In the genomic region with DNA sequence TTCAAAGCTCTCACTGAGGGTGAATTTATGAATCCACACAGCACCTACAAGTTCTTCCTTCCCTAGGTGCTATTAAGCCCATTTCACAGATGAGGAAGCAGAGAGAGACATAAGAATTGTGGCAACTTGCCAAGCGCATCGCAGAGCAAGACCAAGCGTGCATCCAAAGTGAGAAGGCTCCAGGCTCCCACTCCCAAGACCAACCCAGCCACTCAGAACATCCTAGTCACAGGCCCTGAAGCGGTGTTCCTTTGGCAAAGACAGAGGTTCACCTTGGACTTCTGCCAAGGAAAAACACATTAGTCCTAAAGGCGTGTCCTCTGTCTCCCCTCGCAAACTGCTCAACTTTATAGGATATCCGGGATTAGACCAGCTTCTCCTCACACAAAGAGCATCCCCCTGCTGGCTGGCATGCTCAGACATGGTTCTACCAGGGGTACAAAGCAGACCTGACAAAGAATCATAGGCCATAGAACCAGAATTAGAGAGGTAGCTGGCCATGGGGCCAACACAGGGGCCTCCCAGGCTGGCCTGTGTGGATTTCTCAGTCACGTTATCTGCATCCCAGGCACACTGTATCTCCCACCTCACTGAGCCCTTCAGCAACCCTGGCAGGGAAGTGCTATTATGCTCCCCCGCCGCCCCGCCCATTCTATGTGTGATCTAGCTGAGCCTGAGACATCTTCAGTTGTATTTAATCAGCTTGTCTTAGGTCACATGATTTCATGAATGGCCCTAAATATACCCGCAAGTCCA, we compare ENCODE assay signal across 8 cellular contexts.
A peak's percentile ranks its signal among the peaks of the same experiment; 100 is the strongest.
DNase-seq lines count a peak whose midpoint lies in the region; ATAC-seq and TF ChIP-seq lines count a peak whose summit lies in the region.

No MANE protein-coding gene starts in this region.

- DNase-seq in activated T-cell treated with anti-CD3 and anti-CD28 coated beads, Interleukin-2, amount 50 U/mL, for 24 hours: no peak
- DNase-seq in activated T-cell treated with anti-CD3 and anti-CD28 coated beads, Interleukin-2, amount 50 U/mL, for 48 hours: no peak
- peak; percentile 92 for DNase-seq in RWPE2 (ENCODE audit: low spot score)
- no peak for DNase-seq in esophagus squamous epithelium (lab: John Stamatoyannopoulos, UW)
- no peak for DNase-seq in SKM-1 (lab: John Stamatoyannopoulos, UW; ENCODE audit: unreplicated experiment)
- no peak for DNase-seq in activated CD4-positive, alpha-beta T cell treated with anti-CD3 and anti-CD28 coated beads for 48 hours

- no peaks in the 10 kb centered on the region for H3K27me3 Mint-ChIP-seq in activated T-cell treated with anti-CD3 and anti-CD28 coated beads, Interleukin-2, amount 50 U/mL, for 24 hours

- intact Hi-C loops in esophagus squamous epithelium (cut with DNase I): no loop called here

- no peaks in the 10 kb centered on the region for H3K9me3 ChIP-seq in RWPE2 (ENCODE audit: severe bottlenecking)
- H3K9me3 ChIP-seq in esophagus squamous epithelium: no peaks in the 10 kb centered on the region
- no peaks in the 10 kb centered on the region for H3K9me3 ChIP-seq in thymus (ENCODE audit: control insufficient read depth)

- H3K4me3 Mint-ChIP-seq in activated T-cell treated with anti-CD3 and anti-CD28 coated beads, Interleukin-2, amount 50 U/mL, for 24 hours: no peak overlapping the region

- no peak for TF ChIP-seq POLR2A in esophagus squamous epithelium (IDR thresholded peaks at IDR 0.05)

- peak; percentile 94 for ATAC-seq in RWPE2 (ENCODE audit: low read depth)
- no peak for ATAC-seq in GM18858 (IDR thresholded peaks at IDR 0.05; ENCODE audit: unreplicated experiment)

- 34 to 71% methylated on average over 5 to 12 of the region's 12 CpGs for WGBS in esophagus squamous epithelium, 2 donors
- 94% methylated on average over 12 of the region's 12 CpGs for WGBS in thymus

- TF ChIP-seq CTCF in RWPE2 (IDR thresholded peaks at IDR 0.05; ENCODE audit: poor library complexity, severe bottlenecking) (peak; percentile 64), esophagus squamous epithelium (IDR thresholded peaks at IDR 0.05) (peak in 4 of 6 experiments; percentile 18 to 60 (median 36))

- peak overlapping the region; percentile 95 for H3K27ac Mint-ChIP-seq in activated T-cell treated with anti-CD3 and anti-CD28 coated beads, Interleukin-2, amount 50 U/mL, for 24 hours

- H3K27me3 ChIP-seq in RWPE2 (ENCODE audit: insufficient read depth, poor library complexity, severe bottlenecking) (no peaks in the 10 kb centered on the region), esophagus squamous epithelium (no peaks in the 10 kb centered on the region), thymus (ENCODE audit: control insufficient read depth, insufficient read depth) (no peaks in the 10 kb centered on the region)

- H3K4me3 ChIP-seq in RWPE2 (ENCODE audit: severe bottlenecking) (no peak overlapping the region), esophagus squamous epithelium (no peak overlapping the region), thymus (ENCODE audit: low read length) (no peak overlapping the region)

- H3K4me1 Mint-ChIP-seq in activated T-cell treated with anti-CD3 and anti-CD28 coated beads, Interleukin-2, amount 50 U/mL, for 24 hours (ENCODE audit: low read depth): peaks cover 90% of the 10 kb centered on the region

- peak overlapping the region; percentile 73 for H3K27ac ChIP-seq in RWPE2 (ENCODE audit: poor library complexity, severe bottlenecking)
- H3K27ac ChIP-seq in esophagus squamous epithelium: peak overlapping the region; percentile 49 to 68 (median 64)
- peak overlapping the region; percentile 61 for H3K27ac ChIP-seq in thymus (ENCODE audit: low read depth)

- no peaks in the 10 kb centered on the region for H3K9me3 Mint-ChIP-seq in activated T-cell treated with anti-CD3 and anti-CD28 coated beads, Interleukin-2, amount 50 U/mL, for 24 hours

- peaks cover 38% of the 10 kb centered on the region for H3K4me1 ChIP-seq in RWPE2 (ENCODE audit: insufficient read depth, poor library complexity, severe bottlenecking)
- H3K4me1 ChIP-seq in esophagus squamous epithelium: peaks cover 13 to 54% (median 20%) of the 10 kb centered on the region in 3 donors
- peaks cover 15% of the 10 kb centered on the region for H3K4me1 ChIP-seq in thymus (ENCODE audit: control insufficient read depth, insufficient read depth, low read length)

- H3K36me3 Mint-ChIP-seq in activated T-cell treated with anti-CD3 and anti-CD28 coated beads, Interleukin-2, amount 50 U/mL, for 24 hours (ENCODE audit: low read depth): peaks cover 18% of the 10 kb centered on the region

- H3K36me3 ChIP-seq in RWPE2 (ENCODE audit: low read depth): no peaks in the 10 kb centered on the region
- H3K36me3 ChIP-seq in esophagus squamous epithelium: no peaks in the 10 kb centered on the region
- H3K36me3 ChIP-seq in thymus (ENCODE audit: control insufficient read depth, insufficient read depth): no peaks in the 10 kb centered on the region
